23 cellular contexts compared by ENCODE assay signal in the genomic region with DNA sequence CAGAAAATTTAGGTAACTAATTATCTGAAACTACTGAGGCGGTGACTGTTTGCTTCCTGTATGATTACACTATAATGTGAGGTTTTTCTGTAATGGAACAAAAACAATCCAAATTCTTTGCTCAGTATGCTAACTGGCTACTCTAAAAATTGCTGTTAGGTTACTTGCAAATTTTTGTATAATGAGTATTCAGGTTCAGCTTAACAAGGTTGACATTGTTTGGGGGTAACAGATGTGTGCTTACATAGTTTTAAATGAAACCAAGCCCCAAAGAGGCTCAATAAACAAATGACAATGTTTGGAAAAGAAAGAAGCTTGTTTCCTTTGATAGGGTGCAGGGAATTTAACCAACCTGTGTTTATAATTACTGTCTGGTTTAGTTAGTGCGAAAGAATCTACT.
DNase-seq lines count a peak whose midpoint lies in the region; ATAC-seq and TF ChIP-seq lines count a peak whose summit lies in the region.
"Had no signal": no experiment of that assay in that cellular context is flagged by ENCODE, and none has a peak within 500 bp of the region (broad histone marks: within the 10 kb centered on the region; RNA-seq: fewer than 3 reads in every experiment).

No MANE protein-coding gene starts in this region.

- no peaks in the 10 kb centered on the region for H3K79me2 ChIP-seq in mammary epithelial cell (ENCODE audit: insufficient read depth, low read length)
- H3K79me2 ChIP-seq in smooth muscle cell (ENCODE audit: low read depth) = no peaks in the 10 kb centered on the region

- 91% methylated on average over 2 of the region's 2 CpGs for WGBS in mammary epithelial cell (ENCODE audit: low coverage, missing lambda C conversion rate)
- WGBS in smooth muscle cell (ENCODE audit: low lambda C conversion rate) = 42% methylated on average over 2 of the region's 2 CpGs

- in situ Hi-C loops in mammary epithelial cell (cut with MboI; ENCODE audit: low sequenced_read_pairs in 2 of 2) = no loop called here

- no peaks in the 10 kb centered on the region for H3K4me1 Mint-ChIP-seq in MCF 10A (ENCODE audit: insufficient read depth, unreplicated experiment)
- H3K4me1 Mint-ChIP-seq in stimulated activated naive CD8-positive, alpha-beta T cell treated with anti-CD3 and anti-CD28 coated beads, Interleukin-15, amount 100 ng/mL, for 72 hours = no peaks in the 10 kb centered on the region
- H3K4me1 Mint-ChIP-seq: activated naive CD4-positive, alpha-beta T cell treated with anti-CD3 and anti-CD28 coated beads, Interleukin-2, amount 10 ng/mL, durations not matched to agents 7 days and 5 days had no signal

- no peaks in the 10 kb centered on the region for H3K4me1 ChIP-seq in mammary epithelial cell (ENCODE audit: insufficient read depth, low read length)
- peaks cover 16% of the 10 kb centered on the region for H3K4me1 ChIP-seq in smooth muscle cell (ENCODE audit: low read depth)
- H3K4me1 ChIP-seq in upper lobe of right lung = no peaks in the 10 kb centered on the region
- H3K4me1 ChIP-seq: breast epithelium, esophagus squamous epithelium had no signal

- CTCF ChIA-PET in mammary epithelial cell (lab: Charles Lee; ENCODE audit: low non-redundant PET) (no interaction called here), MCF 10A (lab: Yijun Ruan, JAX) (interaction anchor here (1.2 kb wide), 1 partner anchor 10 kb away, joined by 3 read pairs; no protein-coding TSS in a partner anchor)

- H3K4me2 ChIP-seq in mammary epithelial cell (ENCODE audit: insufficient read depth, low read depth, low read length) (no peak overlapping the region), smooth muscle cell (peak overlapping the region; percentile 67)

- dilution Hi-C loops in mammary epithelial cell (cut with HindIII; ENCODE audit: low sequenced_read_pairs) = no loop called here

- H3K4me3 Mint-ChIP-seq in MCF 10A (ENCODE audit: unreplicated experiment) = no peak overlapping the region
- H3K4me3 Mint-ChIP-seq in stimulated activated naive CD8-positive, alpha-beta T cell treated with anti-CD3 and anti-CD28 coated beads, Interleukin-15, amount 100 ng/mL, for 72 hours = no peak overlapping the region
- H3K4me3 Mint-ChIP-seq: activated naive CD4-positive, alpha-beta T cell treated with anti-CD3 and anti-CD28 coated beads, Interleukin-2, amount 10 ng/mL, durations not matched to agents 7 days and 5 days; CD8-positive, alpha-beta T cell had no signal

- H3F3A ChIP-seq in smooth muscle cell (ENCODE audit: low read depth) = no peaks in the 10 kb centered on the region

- H3K36me3 Mint-ChIP-seq in MCF 10A (ENCODE audit: insufficient read depth, unreplicated experiment) = no peaks in the 10 kb centered on the region
- H3K36me3 Mint-ChIP-seq: activated naive CD4-positive, alpha-beta T cell treated with anti-CD3 and anti-CD28 coated beads, Interleukin-2, amount 10 ng/mL, durations not matched to agents 7 days and 5 days; CD8-positive, alpha-beta T cell had no signal

- H2AFZ ChIP-seq in mammary epithelial cell (ENCODE audit: low read depth, low read length) = no peak overlapping the region
- no peak overlapping the region for H2AFZ ChIP-seq in smooth muscle cell (ENCODE audit: low read depth)

- H3K27ac Mint-ChIP-seq in MCF 10A (ENCODE audit: low read depth, unreplicated experiment) = no peak overlapping the region
- H3K27ac Mint-ChIP-seq in stimulated activated naive CD8-positive, alpha-beta T cell treated with anti-CD3 and anti-CD28 coated beads, Interleukin-15, amount 100 ng/mL, for 72 hours = no peak overlapping the region
- H3K27ac Mint-ChIP-seq: activated naive CD4-positive, alpha-beta T cell treated with anti-CD3 and anti-CD28 coated beads, Interleukin-2, amount 10 ng/mL, durations not matched to agents 7 days and 5 days; CD8-positive, alpha-beta T cell had no signal

- H3K9me3 ChIP-seq in mammary epithelial cell (replicated peaks; ENCODE audit: insufficient read depth, low read length) = no peaks in the 10 kb centered on the region
- no peaks in the 10 kb centered on the region for H3K9me3 ChIP-seq in smooth muscle cell (replicated peaks; ENCODE audit: low read depth)
- H3K9me3 ChIP-seq in upper lobe of right lung = no peaks in the 10 kb centered on the region
- H3K9me3 ChIP-seq: breast epithelium, esophagus squamous epithelium, neutrophil had no signal

- H3K36me3 ChIP-seq in mammary epithelial cell (ENCODE audit: insufficient read depth, low read length) (no peaks in the 10 kb centered on the region), smooth muscle cell (ENCODE audit: low read depth) (no peaks in the 10 kb centered on the region), upper lobe of right lung (no peaks in the 10 kb centered on the region)
- H3K36me3 ChIP-seq: breast epithelium, esophagus squamous epithelium, neutrophil had no signal

- no peak for TF ChIP-seq CTCF in mammary epithelial cell (conservative IDR thresholded peaks at IDR 0.05 in 1 of 2, IDR thresholded peaks at IDR 0.05 in 1 of 2; ENCODE audit: extremely low read depth in 1 of 2, insufficient read depth in 1 of 2, low read depth in 1 of 2, low read length in 2 of 2)
- TF ChIP-seq CTCF in MCF 10A (IDR thresholded peaks at IDR 0.05; ENCODE audit: unreplicated experiment) = no peak
- no peak for TF ChIP-seq CTCF in smooth muscle cell (IDR thresholded peaks at IDR 0.05; ENCODE audit: borderline replicate concordance, insufficient read depth, poor library complexity, severe bottlenecking)
- no peak for TF ChIP-seq CTCF in upper lobe of right lung (IDR thresholded peaks at IDR 0.05)

- H4K20me1 ChIP-seq in mammary epithelial cell (ENCODE audit: insufficient read depth, low read length) = no peaks in the 10 kb centered on the region
- H4K20me1 ChIP-seq in smooth muscle cell (ENCODE audit: low read depth) = no peaks in the 10 kb centered on the region

- POLR2A ChIA-PET in MCF 10A (lab: Yijun Ruan, JAX) = no interaction called here

- DNase-seq in mammary epithelial cell (peak; percentile 57), MCF 10A (ENCODE audit: unreplicated experiment) (no peak), RPMI7951 (ENCODE audit: low read depth) (peak; percentile 41), fibroblast of peridontal ligament (ENCODE audit: extremely low read depth) (peak; percentile 57), smooth muscle cell (lab: John Stamatoyannopoulos, UW; ENCODE audit: unreplicated experiment) (no peak), upper lobe of right lung (no peak), SKM-1 (lab: John Stamatoyannopoulos, UW; ENCODE audit: unreplicated experiment) (no peak)
- no peak for DNase-seq in stimulated activated naive CD8-positive, alpha-beta T cell treated with anti-CD3 and anti-CD28 coated beads, Interleukin-15, amount 100 ng/mL, for 72 hours
- DNase-seq: 8988T; activated CD4-positive, alpha-beta T cell treated with anti-CD3 and anti-CD28 coated beads, Interleukin-2, amount 50 U/mL, for 1 hour; activated naive CD4-positive, alpha-beta T cell treated with anti-CD3 and anti-CD28 coated beads, Interleukin-2, amount 10 ng/mL, durations not matched to agents 7 days and 5 days; activated T-cell treated with anti-CD3 and anti-CD28 coated beads for 4 hours; CD8-positive, alpha-beta T cell; DND-41; esophagus squamous epithelium; left cardiac atrium; NCI-H2081 treated with DMSO at 0.1 percent for 48 hours; NCI-H774; right cardiac atrium had no signal

- no peak for ATAC-seq in upper lobe of right lung
- ATAC-seq in stimulated activated naive CD8-positive, alpha-beta T cell treated with anti-CD3 and anti-CD28 coated beads, Interleukin-15, amount 100 ng/mL, for 72 hours = no peak
- ATAC-seq: CD8-positive, alpha-beta T cell; HepG2; left cardiac atrium; Panc1; right cardiac atrium had no signal

- peaks cover 79% of the 10 kb centered on the region for H3K27me3 Mint-ChIP-seq in MCF 10A (ENCODE audit: insufficient read depth, unreplicated experiment)
- H3K27me3 Mint-ChIP-seq in stimulated activated naive CD8-positive, alpha-beta T cell treated with anti-CD3 and anti-CD28 coated beads, Interleukin-15, amount 100 ng/mL, for 72 hours = peaks cover 23% of the 10 kb centered on the region

- no peak overlapping the region for H3K27ac ChIP-seq in mammary epithelial cell (ENCODE audit: insufficient read depth, low read depth, low read length)
- H3K27ac ChIP-seq in smooth muscle cell (ENCODE audit: low read depth) = peak overlapping the region; percentile 71
- H3K27ac ChIP-seq in upper lobe of right lung = no peak overlapping the region
- H3K27ac ChIP-seq: breast epithelium, esophagus squamous epithelium, neutrophil had no signal

- no peaks in the 10 kb centered on the region for H3K27me3 ChIP-seq in mammary epithelial cell (ENCODE audit: insufficient read depth, low read length)
- H3K27me3 ChIP-seq in smooth muscle cell (ENCODE audit: low read depth) = no peaks in the 10 kb centered on the region
- H3K27me3 ChIP-seq in upper lobe of right lung = no peaks in the 10 kb centered on the region
- H3K27me3 ChIP-seq: breast epithelium, esophagus squamous epithelium, neutrophil had no signal

- H3K9ac ChIP-seq in mammary epithelial cell (ENCODE audit: insufficient read depth, low read length) (no peak overlapping the region), smooth muscle cell (ENCODE audit: low read depth) (peak overlapping the region; percentile 61)

- H3K9me3 Mint-ChIP-seq in MCF 10A (ENCODE audit: unreplicated experiment) = no peaks in the 10 kb centered on the region
- H3K9me3 Mint-ChIP-seq in stimulated activated naive CD8-positive, alpha-beta T cell treated with anti-CD3 and anti-CD28 coated beads, Interleukin-15, amount 100 ng/mL, for 72 hours = peaks cover 0 to 8% of the 10 kb centered on the region in 2 donors
- H3K9me3 Mint-ChIP-seq: activated naive CD4-positive, alpha-beta T cell treated with anti-CD3 and anti-CD28 coated beads, Interleukin-2, amount 10 ng/mL, durations not matched to agents 7 days and 5 days; CD8-positive, alpha-beta T cell had no signal

- no TSS peak for BruUV-seq in mammary epithelial cell (replicated peaks; lab: Mats Ljungman, UMichigan)
- BruUV-seq in MCF 10A (replicated peaks; lab: Mats Ljungman, UMichigan) = no TSS peak

- H3K4me3 ChIP-seq in mammary epithelial cell (replicated peaks in 1 of 3; ENCODE audit: insufficient read depth in 1 of 3, low read depth in 2 of 3, low read length in 3 of 3) (no peak overlapping the region), smooth muscle cell (no peak overlapping the region), upper lobe of right lung (no peak overlapping the region)
- H3K4me3 ChIP-seq: breast epithelium, esophagus squamous epithelium had no signal

- intact Hi-C loops in mammary epithelial cell (cut with micrococcal nuclease) = no loop called here
- intact Hi-C loops in MCF 10A (cut with micrococcal nuclease) = no loop called here
- intact Hi-C loops in upper lobe of right lung (cut with DNase I) = no loop called here

Comparison
In these comparisons a context has a peak if more than half of its experiments do, and no peak if none do; other contexts are left out.
1. DNase-seq: peak in mammary epithelial cell (single experiment), RPMI7951 (single experiment) and fibroblast of peridontal ligament (single experiment); none in MCF 10A (single experiment), smooth muscle cell (single experiment), upper lobe of right lung (single experiment), stimulated activated naive CD8-positive, alpha-beta T cell treated with anti-CD3 and anti-CD28 coated beads, Interleukin-15, amount 100 ng/mL, for 72 hours (0 of 2) and SKM-1 (single experiment).